ENCODE assay signal across 11 cellular contexts in the genomic region with DNA sequence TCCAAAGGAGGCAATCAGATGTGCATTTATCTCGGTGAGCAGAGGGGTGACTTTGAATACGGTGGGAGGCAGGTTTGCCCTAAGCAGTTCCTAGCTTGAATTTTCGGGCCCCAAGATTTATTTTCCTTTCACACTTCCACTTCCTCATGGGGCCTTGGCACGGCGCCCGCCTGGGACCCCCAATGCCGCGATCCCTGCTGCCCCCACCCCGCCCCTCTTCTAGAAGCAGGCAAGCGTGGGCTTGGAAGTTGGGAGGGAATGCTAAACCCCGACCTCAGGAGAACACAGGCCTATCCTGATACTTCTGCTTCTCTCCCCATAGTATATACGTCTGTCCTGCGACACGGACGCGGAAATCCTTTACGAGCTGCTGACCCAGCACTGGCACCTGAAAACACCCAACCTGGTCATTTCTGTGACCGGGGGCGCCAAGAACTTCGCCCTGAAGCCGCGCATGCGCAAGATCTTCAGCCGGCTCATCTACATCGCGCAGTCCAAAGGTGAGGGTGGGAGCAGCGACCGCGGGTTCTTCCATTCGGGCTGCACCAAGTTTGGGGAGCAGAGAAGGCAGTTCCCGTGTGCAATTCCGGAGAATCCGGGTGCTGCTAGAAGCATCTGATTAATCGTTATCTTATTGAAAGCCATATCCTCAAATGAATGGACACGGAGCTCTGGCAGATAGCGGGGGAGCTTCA.
DNase-seq lines count a peak whose midpoint lies in the region; ATAC-seq and TF ChIP-seq lines count a peak whose summit lies in the region.
"Had no signal": no experiment of that assay in that cellular context is flagged by ENCODE, and none has a peak within 500 bp of the region (broad histone marks: within the 10 kb centered on the region; RNA-seq: fewer than 3 reads in every experiment).

No MANE protein-coding gene starts in this region.

- H3K4me3 ChIP-seq in iPS-20b (ENCODE audit: low read length) (peak overlapping the region; percentile 72; the same call in 1 of the 2 replicates), retinal pigment epithelial cell (ENCODE audit: low read length) (peak overlapping the region; percentile 28)

- peak overlapping the region; percentile 39 for H3K4me3 Mint-ChIP-seq in T-helper 2 cell treated with Interferon-gamma antibody and Interleukin-4, amounts not matched to agents 5 μg/mL and 100 μg/mL, for 36 hours
- H3K4me3 Mint-ChIP-seq in activated naive CD8-positive, alpha-beta T cell = peak overlapping the region; percentile 48

- no peaks in the 10 kb centered on the region; the same call in 1 of the 2 replicates for H3K9me3 ChIP-seq in iPS-20b (ENCODE audit: insufficient read depth, low read depth, low read length)

- H3K27ac Mint-ChIP-seq in T-helper 2 cell treated with Interferon-gamma antibody and Interleukin-4, amounts not matched to agents 5 μg/mL and 100 μg/mL, for 36 hours = no peak overlapping the region
- H3K27ac Mint-ChIP-seq in activated naive CD8-positive, alpha-beta T cell = no peak overlapping the region

- H3K9ac ChIP-seq in iPS-20b (ENCODE audit: low read depth, low read length) = peak overlapping the region; percentile 61; the same call in 1 of the 2 replicates

- H3K36me3 ChIP-seq in iPS-20b (ENCODE audit: insufficient read depth, low read depth, low read length) = no peaks in the 10 kb centered on the region

- ATAC-seq in HG02884 (IDR thresholded peaks at IDR 0.05; ENCODE audit: unreplicated experiment) = no peak

- DNase-seq in T-helper 2 cell treated with Interferon-gamma antibody and Interleukin-4, amounts not matched to agents 5 μg/mL and 100 μg/mL, for 36 hours (ENCODE audit: low spot score) = no peak
- DNase-seq in T-helper 2 cell (no peak), retinal pigment epithelial cell (ENCODE audit: low read depth) (no peak), KBM-7 (no peak), NCI-H748 (lab: John Stamatoyannopoulos, UW; ENCODE audit: unreplicated experiment) (no peak)
- DNase-seq: DMS79 treated with DMSO at 0.1 percent for 48 hours, NCI-H1092, NCI-H748 treated with DMSO at 0.1 percent for 48 hours had no signal

- peaks cover 5% of the 10 kb centered on the region for H3K4me1 Mint-ChIP-seq in T-helper 2 cell treated with Interferon-gamma antibody and Interleukin-4, amounts not matched to agents 5 μg/mL and 100 μg/mL, for 36 hours (ENCODE audit: low read depth)
- peaks cover 11% of the 10 kb centered on the region for H3K4me1 Mint-ChIP-seq in activated naive CD8-positive, alpha-beta T cell (ENCODE audit: low read depth)

- no peak for TF ChIP-seq CTCF in retinal pigment epithelial cell (conservative IDR thresholded peaks at IDR 0.05; ENCODE audit: low read depth, low read length)

- H3K27me3 ChIP-seq in iPS-20b (ENCODE audit: insufficient read depth, low read length) = peaks cover 10% of the 10 kb centered on the region; the same call in 1 of the 2 replicates

- H3K4me1 ChIP-seq in iPS-20b (ENCODE audit: insufficient read depth, low read length) = no peaks in the 10 kb centered on the region

- in situ Hi-C loops in KBM-7 (cut with MboI; ENCODE audit: low pct_unique_long_range_greater_than_20kb, low sequenced_read_pairs) = no loop called here

- no peak overlapping the region for H3K27ac ChIP-seq in iPS-20b (ENCODE audit: low read length)

- peaks cover 42% of the 10 kb centered on the region for H3K27me3 Mint-ChIP-seq in T-helper 2 cell treated with Interferon-gamma antibody and Interleukin-4, amounts not matched to agents 5 μg/mL and 100 μg/mL, for 36 hours (ENCODE audit: low read depth)
- peaks cover 26% of the 10 kb centered on the region for H3K27me3 Mint-ChIP-seq in activated naive CD8-positive, alpha-beta T cell

- H3K36me3 Mint-ChIP-seq in T-helper 2 cell treated with Interferon-gamma antibody and Interleukin-4, amounts not matched to agents 5 μg/mL and 100 μg/mL, for 36 hours (ENCODE audit: low read depth) = no peaks in the 10 kb centered on the region
- H3K36me3 Mint-ChIP-seq in activated naive CD8-positive, alpha-beta T cell = no peaks in the 10 kb centered on the region

- H3K9me3 Mint-ChIP-seq in T-helper 2 cell treated with Interferon-gamma antibody and Interleukin-4, amounts not matched to agents 5 μg/mL and 100 μg/mL, for 36 hours = peaks cover 3% of the 10 kb centered on the region
- H3K9me3 Mint-ChIP-seq in activated naive CD8-positive, alpha-beta T cell (ENCODE audit: low read depth) = no peaks in the 10 kb centered on the region
